ENCODE assay signal across 20 cellular contexts in genomic region chrX:105313596-105313995, GRCh38.
DNase-seq lines count a peak whose midpoint lies in the region; ATAC-seq, FAIRE-seq and TF ChIP-seq lines count a peak whose summit lies in the region.
"Had no signal": no experiment of that assay in that cellular context is flagged by ENCODE, and none has a peak within 500 bp of the region (broad histone marks: within the 10 kb centered on the region; RNA-seq: fewer than 3 reads in every experiment).

No MANE protein-coding gene starts in this region.

- intact Hi-C loops in endothelial cell of umbilical vein (cut with micrococcal nuclease), result no loop called here

- no peak for FAIRE-seq in endothelial cell of umbilical vein (lab: Jason Lieb, UNC)
- FAIRE-seq: A549, GM12891, GM18507, H1, RCC 7860 had no signal

- dilution Hi-C loops in endothelial cell of umbilical vein (cut with MboI; ENCODE audit: extremely low pct_ligation_motif_present, low sequenced_read_pairs), result no loop called here

- H3K27ac ChIP-seq in RWPE1, result no peak overlapping the region
- H3K27ac ChIP-seq in endothelial cell of umbilical vein (ENCODE audit: insufficient read depth, low read depth, low read length), result peak overlapping the region; percentile 92
- H3K27ac ChIP-seq: A549; BLaER1 treated with 17β-estradiol and CSF1 and Interleukin-3, amounts not matched to agents 10 nM and 100 nM had no signal

- DNase-seq in ELR (ENCODE audit: low read depth) (peak; percentile 12), RWPE1 (ENCODE audit: low spot score) (peak; percentile 4), endothelial cell of umbilical vein (ENCODE audit: low read depth, low spot score) (peak; percentile 4), iris pigment epithelial cell (ENCODE audit: low read depth) (peak; percentile 37), mesenteric fat pad (ENCODE audit: low spot score) (no peak), DMS79 (lab: John Stamatoyannopoulos, UW) (no peak)
- DNase-seq: Calu3; CD8-positive, alpha-beta T cell; EL; NCI-H1092 treated with DMSO at 0.1 percent for 48 hours; NCI-H146; NCI-H2081; SHP77 treated with DMSO at 0.1 percent for 48 hours had no signal

- H3K9me1 ChIP-seq in endothelial cell of umbilical vein (replicated peaks; ENCODE audit: control insufficient read depth, extremely low read depth, insufficient read depth, low read length), result no peaks in the 10 kb centered on the region

- H3K27me3 ChIP-seq in endothelial cell of umbilical vein (ENCODE audit: control insufficient read depth in 2 of 2, insufficient read depth in 2 of 2, low read length in 2 of 2), result no peaks in the 10 kb centered on the region
- H3K27me3 ChIP-seq: BLaER1 treated with 17β-estradiol and CSF1 and Interleukin-3, amounts not matched to agents 10 nM and 100 nM had no signal

- POLR2A ChIA-PET in RWPE1 (lab: Yijun Ruan, JAX; ENCODE audit: low non-redundant PET), result no interaction called here
- POLR2A ChIA-PET in endothelial cell of umbilical vein (lab: Charles Lee), result no interaction called here

- peak overlapping the region in 2 of 3 experiments; percentile 18 to 76 for H3K4me3 ChIP-seq in endothelial cell of umbilical vein (replicated peaks in 1 of 3; ENCODE audit: insufficient read depth in 1 of 3, low read depth in 1 of 3, low read length in 3 of 3)
- H3K4me3 ChIP-seq: A549; BLaER1 treated with 17β-estradiol and CSF1 and Interleukin-3, amounts not matched to agents 10 nM and 100 nM had no signal

- no peak overlapping the region for H2AFZ ChIP-seq in endothelial cell of umbilical vein (ENCODE audit: low read depth, low read length)

- no peaks in the 10 kb centered on the region for H4K20me1 ChIP-seq in endothelial cell of umbilical vein (replicated peaks; ENCODE audit: control insufficient read depth, extremely low read depth, insufficient read depth, low read length)
- H4K20me1 ChIP-seq: BLaER1 treated with 17β-estradiol and CSF1 and Interleukin-3, amounts not matched to agents 10 nM and 100 nM had no signal

- no peak for ATAC-seq in HG03460 (IDR thresholded peaks at IDR 0.05; ENCODE audit: unreplicated experiment)
- ATAC-seq: A549; CD8-positive, alpha-beta T cell had no signal

- TF ChIP-seq POLR2A in endothelial cell of umbilical vein (IDR thresholded peaks at IDR 0.05; ENCODE audit: low read depth, low read length), result no peak

- no peaks in the 10 kb centered on the region for H3K9me3 ChIP-seq in endothelial cell of umbilical vein (replicated peaks; ENCODE audit: control insufficient read depth, insufficient read depth, low read length)
- H3K9me3 ChIP-seq: A549; BLaER1 treated with 17β-estradiol and CSF1 and Interleukin-3, amounts not matched to agents 10 nM and 100 nM had no signal

- H3K4me1 ChIP-seq in endothelial cell of umbilical vein (ENCODE audit: control insufficient read depth, extremely low read depth, insufficient read depth, low read length), result peaks cover 19% of the 10 kb centered on the region
- H3K4me1 ChIP-seq: A549; BLaER1 treated with 17β-estradiol and CSF1 and Interleukin-3, amounts not matched to agents 10 nM and 100 nM had no signal

- no peak for TF ChIP-seq CTCF in RWPE1 (conservative IDR thresholded peaks at IDR 0.05; ENCODE audit: low read depth)
- no peak for TF ChIP-seq CTCF in endothelial cell of umbilical vein (IDR thresholded peaks at IDR 0.05; ENCODE audit: extremely low read depth in 1 of 2, insufficient read depth in 1 of 2, low read depth in 1 of 2, low read length in 2 of 2)

- CTCF ChIA-PET in RWPE1 (lab: Yijun Ruan, JAX), result no interaction called here
- CTCF ChIA-PET in endothelial cell of umbilical vein (lab: Charles Lee), result interaction anchor here (1.6 kb wide), 1 partner anchor 123 kb away, joined by 5 read pairs; no protein-coding TSS in a partner anchor

- H3K9ac ChIP-seq in endothelial cell of umbilical vein (replicated peaks; ENCODE audit: extremely low read depth, insufficient read depth, low read length), result peak overlapping the region; percentile 84
- H3K9ac ChIP-seq: BLaER1 treated with 17β-estradiol and CSF1 and Interleukin-3, amounts not matched to agents 10 nM and 100 nM had no signal

- BruUV-seq in endothelial cell of umbilical vein (replicated peaks; lab: Mats Ljungman, UMichigan), result no TSS peak

- H3K79me2 ChIP-seq in endothelial cell of umbilical vein (ENCODE audit: control insufficient read depth, insufficient read depth, low read length), result no peaks in the 10 kb centered on the region

- no peaks in the 10 kb centered on the region for H3K36me3 ChIP-seq in endothelial cell of umbilical vein (ENCODE audit: control insufficient read depth in 2 of 2, extremely low read depth in 1 of 2, insufficient read depth in 2 of 2, low read length in 2 of 2)
- H3K36me3 ChIP-seq: BLaER1 treated with 17β-estradiol and CSF1 and Interleukin-3, amounts not matched to agents 10 nM and 100 nM had no signal

- H3K4me2 ChIP-seq in endothelial cell of umbilical vein (ENCODE audit: insufficient read depth, low read length), result peak overlapping the region; percentile 84
- H3K4me2 ChIP-seq: A549; BLaER1 treated with 17β-estradiol and CSF1 and Interleukin-3, amounts not matched to agents 10 nM and 100 nM had no signal

TF ChIP-seq in endothelial cell of umbilical vein, 7 proteins besides CTCF, POLR2A, EP300 and RAD21:
- no peak for TF ChIP-seq POLR2AphosphoS5 (IDR thresholded peaks at IDR 0.05; ENCODE audit: insufficient read depth, low read depth, low read length)
- no peak for TF ChIP-seq EZH2 (IDR thresholded peaks at IDR 0.05; ENCODE audit: borderline replicate concordance, low read depth, low read length, severe bottlenecking)
- TF ChIP-seq MAX (IDR thresholded peaks at IDR 0.05; ENCODE audit: insufficient read depth, insufficient read length), result no peak
- no peak for TF ChIP-seq FOS (IDR thresholded peaks at IDR 0.05; ENCODE audit: borderline replicate concordance, insufficient read depth, low read length)
- no peak for TF ChIP-seq MYC (IDR thresholded peaks at IDR 0.05; ENCODE audit: low read depth, low read length)
- TF ChIP-seq GATA2 (IDR thresholded peaks at IDR 0.05; ENCODE audit: insufficient read depth, insufficient read length, low read depth, low read length), result no peak
- no peak for TF ChIP-seq JUN (IDR thresholded peaks at IDR 0.05; ENCODE audit: borderline replicate concordance, insufficient read depth, insufficient read length, low read depth)

Comparison
In these comparisons a context has a peak if more than half of its experiments do, and no peak if none do; other contexts are left out.
1. DNase-seq: peak in ELR (single experiment), RWPE1 (single experiment), endothelial cell of umbilical vein (single experiment) and iris pigment epithelial cell (single experiment); none in mesenteric fat pad (single experiment) and DMS79 (single experiment).